Comparison of ENCODE assay signal across 26 cellular contexts in the genomic region with DNA sequence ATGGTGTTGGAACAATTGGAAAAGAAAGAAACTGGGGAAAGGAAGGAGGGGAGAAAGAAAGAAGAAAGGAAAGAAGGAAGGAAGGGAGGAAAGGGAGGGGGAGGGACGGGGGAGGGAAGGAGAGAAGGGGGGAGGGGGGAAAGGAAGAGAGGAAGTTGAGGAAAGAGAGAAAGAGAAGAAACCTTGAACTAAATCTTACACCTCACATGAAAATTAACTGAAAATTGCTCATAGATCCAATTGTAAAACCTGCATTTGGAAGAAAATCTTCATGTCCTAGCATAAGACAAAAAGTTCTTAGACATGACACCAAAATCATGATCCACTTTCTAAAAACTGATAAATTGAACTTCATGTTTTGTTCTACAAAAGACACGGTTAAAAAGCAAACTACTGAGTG.
"Had no signal": no experiment of that assay in that cellular context is flagged by ENCODE, and none has a peak within 500 bp of the region (broad histone marks: within the 10 kb centered on the region; RNA-seq: fewer than 3 reads in every experiment).

No MANE protein-coding gene starts in this region.

- FAIRE-seq: endometrium, endothelial cell of umbilical vein had no signal

- H3K27ac ChIP-seq: colonic mucosa, coronary artery, dorsolateral prefrontal cortex, epithelial cell of prostate, esophagus muscularis mucosa, esophagus squamous epithelium, foreskin keratinocyte, gastrocnemius medialis, gastroesophageal sphincter, heart left ventricle, heart right ventricle had no signal

- H3K36me3 ChIP-seq: colonic mucosa, esophagus muscularis mucosa, gastrocnemius medialis, heart left ventricle, heart right ventricle had no signal

- H3K9me3 ChIP-seq: colonic mucosa, gastrocnemius medialis had no signal

- H3K4me1 ChIP-seq: colonic mucosa, esophagus muscularis mucosa, esophagus squamous epithelium, foreskin keratinocyte, gastroesophageal sphincter, heart right ventricle had no signal

- DNase-seq: colonic mucosa; cortex of kidney; dermis blood vessel endothelial cell; dorsolateral prefrontal cortex; effector CD4-positive, alpha-beta T cell; effector CD8-positive, alpha-beta T cell; effector memory CD4-positive, alpha-beta T cell; effector memory CD8-positive, alpha-beta T cell; endodermal cell; erythroblast; esophagus squamous epithelium; foreskin fibroblast; foreskin keratinocyte; foreskin melanocyte; gastrocnemius medialis; glutamatergic neuron; head of caudate nucleus; heart left ventricle; heart right ventricle had no signal

- H3K4me3 ChIP-seq: colonic mucosa, coronary artery, dorsolateral prefrontal cortex, esophagus muscularis mucosa, esophagus squamous epithelium, gastrocnemius medialis, gastroesophageal sphincter, heart left ventricle, heart right ventricle had no signal

- ATAC-seq: effector memory CD8-positive, alpha-beta T cell; esophagus mucosa; foreskin keratinocyte; gastrocnemius medialis; gastroesophageal sphincter; heart left ventricle; heart right ventricle had no signal

- H3K27me3 ChIP-seq: colonic mucosa, dorsolateral prefrontal cortex, esophagus muscularis mucosa, esophagus squamous epithelium, foreskin keratinocyte, gastrocnemius medialis, gastroesophageal sphincter, heart left ventricle, heart right ventricle had no signal
